1 cellular context compared by ENCODE assay signal in genomic region chr18:35240664-35241522, GRCh38.
TF ChIP-seq lines count a peak whose summit lies in the region.

Gene ZNF397 (plus strand): TSS chr18:35241034. CDS start chr18:35242471, 1,437 bp downstream.

TF ChIP-seq in HepG2, 621 proteins besides CTCF, POLR2A, EP300 and RAD21 (continued from another document):
- no peak for TF ChIP-seq FUBP1 (CRISPR knock-in tag; IDR thresholded peaks at IDR 0.05; ENCODE audit: borderline replicate concordance)
- TF ChIP-seq ZNF337 (CRISPR knock-in tag; IDR thresholded peaks at IDR 0.05; ENCODE audit: borderline replicate concordance, low read depth), result 0 out of 2 replicates have a peak, but pooled peaks have one; percentile 21
- TF ChIP-seq RFXAP (CRISPR knock-in tag; IDR thresholded peaks at IDR 0.05; ENCODE audit: borderline replicate concordance), result peak; percentile 85; the same call in 1 of the 2 replicates
- TF ChIP-seq GLMP (CRISPR knock-in tag; IDR thresholded peaks at IDR 0.05; ENCODE audit: borderline replicate concordance), result no peak
- 0 out of 2 replicates have a peak, but pooled peaks have one; percentile 17 for TF ChIP-seq FOXO1 (CRISPR knock-in tag; IDR thresholded peaks at IDR 0.05)
- TF ChIP-seq, protein P1, sequence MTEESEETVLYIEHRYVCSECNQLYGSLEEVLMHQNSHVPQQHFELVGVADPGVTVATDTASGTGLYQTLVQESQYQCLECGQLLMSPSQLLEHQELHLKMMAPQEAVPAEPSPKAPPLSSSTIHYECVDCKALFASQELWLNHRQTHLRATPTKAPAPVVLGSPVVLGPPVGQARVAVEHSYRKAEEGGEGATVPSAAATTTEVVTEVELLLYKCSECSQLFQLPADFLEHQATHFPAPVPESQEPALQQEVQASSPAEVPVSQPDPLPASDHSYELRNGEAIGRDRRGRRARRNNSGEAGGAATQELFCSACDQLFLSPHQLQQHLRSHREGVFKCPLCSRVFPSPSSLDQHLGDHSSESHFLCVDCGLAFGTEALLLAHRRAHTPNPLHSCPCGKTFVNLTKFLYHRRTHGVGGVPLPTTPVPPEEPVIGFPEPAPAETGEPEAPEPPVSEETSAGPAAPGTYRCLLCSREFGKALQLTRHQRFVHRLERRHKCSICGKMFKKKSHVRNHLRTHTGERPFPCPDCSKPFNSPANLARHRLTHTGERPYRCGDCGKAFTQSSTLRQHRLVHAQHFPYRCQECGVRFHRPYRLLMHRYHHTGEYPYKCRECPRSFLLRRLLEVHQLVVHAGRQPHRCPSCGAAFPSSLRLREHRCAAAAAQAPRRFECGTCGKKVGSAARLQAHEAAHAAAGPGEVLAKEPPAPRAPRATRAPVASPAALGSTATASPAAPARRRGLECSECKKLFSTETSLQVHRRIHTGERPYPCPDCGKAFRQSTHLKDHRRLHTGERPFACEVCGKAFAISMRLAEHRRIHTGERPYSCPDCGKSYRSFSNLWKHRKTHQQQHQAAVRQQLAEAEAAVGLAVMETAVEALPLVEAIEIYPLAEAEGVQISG (CRISPR knock-in tag; IDR thresholded peaks at IDR 0.05), result peak; percentile 93
- no peak for TF ChIP-seq SUZ12 (IDR thresholded peaks at IDR 0.05; ENCODE audit: low read depth, low read length)
- TF ChIP-seq ZBTB10 (CRISPR knock-in tag; IDR thresholded peaks at IDR 0.05; ENCODE audit: borderline replicate concordance), result no peak; the same call in 1 of the 2 replicates
- TF ChIP-seq ZBTB2 (CRISPR knock-in tag; IDR thresholded peaks at IDR 0.05; ENCODE audit: low read depth), result peak; percentile 74; the same call in 1 of the 2 replicates
- TF ChIP-seq ONECUT2 (CRISPR knock-in tag; IDR thresholded peaks at IDR 0.05), result 0 out of 2 replicates have a peak, but pooled peaks have one; percentile 17
- TF ChIP-seq BCL3 (CRISPR knock-in tag; IDR thresholded peaks at IDR 0.05), result peak; percentile 61; the same call in 1 of the 2 replicates
- TF ChIP-seq, protein P2, sequence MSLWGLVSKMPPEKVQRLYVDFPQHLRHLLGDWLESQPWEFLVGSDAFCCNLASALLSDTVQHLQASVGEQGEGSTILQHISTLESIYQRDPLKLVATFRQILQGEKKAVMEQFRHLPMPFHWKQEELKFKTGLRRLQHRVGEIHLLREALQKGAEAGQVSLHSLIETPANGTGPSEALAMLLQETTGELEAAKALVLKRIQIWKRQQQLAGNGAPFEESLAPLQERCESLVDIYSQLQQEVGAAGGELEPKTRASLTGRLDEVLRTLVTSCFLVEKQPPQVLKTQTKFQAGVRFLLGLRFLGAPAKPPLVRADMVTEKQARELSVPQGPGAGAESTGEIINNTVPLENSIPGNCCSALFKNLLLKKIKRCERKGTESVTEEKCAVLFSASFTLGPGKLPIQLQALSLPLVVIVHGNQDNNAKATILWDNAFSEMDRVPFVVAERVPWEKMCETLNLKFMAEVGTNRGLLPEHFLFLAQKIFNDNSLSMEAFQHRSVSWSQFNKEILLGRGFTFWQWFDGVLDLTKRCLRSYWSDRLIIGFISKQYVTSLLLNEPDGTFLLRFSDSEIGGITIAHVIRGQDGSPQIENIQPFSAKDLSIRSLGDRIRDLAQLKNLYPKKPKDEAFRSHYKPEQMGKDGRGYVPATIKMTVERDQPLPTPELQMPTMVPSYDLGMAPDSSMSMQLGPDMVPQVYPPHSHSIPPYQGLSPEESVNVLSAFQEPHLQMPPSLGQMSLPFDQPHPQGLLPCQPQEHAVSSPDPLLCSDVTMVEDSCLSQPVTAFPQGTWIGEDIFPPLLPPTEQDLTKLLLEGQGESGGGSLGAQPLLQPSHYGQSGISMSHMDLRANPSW (CRISPR knock-in tag; IDR thresholded peaks at IDR 0.05; ENCODE audit: borderline replicate concordance), result peak; percentile 56; the same call in 1 of the 2 replicates
- TF ChIP-seq GTF2F1 (IDR thresholded peaks at IDR 0.05; ENCODE audit: low read length), result no peak
- TF ChIP-seq NRL (CRISPR knock-in tag; IDR thresholded peaks at IDR 0.05; ENCODE audit: borderline replicate concordance), result peak; percentile 18; the same call in 1 of the 2 replicates
- peak; percentile 80; the same call in 1 of the 2 replicates for TF ChIP-seq ZNF747 (CRISPR knock-in tag; IDR thresholded peaks at IDR 0.05; ENCODE audit: borderline replicate concordance)
- peak; percentile 86 for TF ChIP-seq ZMYM4 (CRISPR knock-in tag; IDR thresholded peaks at IDR 0.05)
- peak; percentile 53 for TF ChIP-seq ZNF605 (CRISPR knock-in tag; IDR thresholded peaks at IDR 0.05)
